12 cellular contexts compared by ENCODE assay signal in genomic region chr15:62324382-62324781, GRCh38.
"Had no signal": no experiment of that assay in that cellular context is flagged by ENCODE, and none has a peak within 500 bp of the region (broad histone marks: within the 10 kb centered on the region; RNA-seq: fewer than 3 reads in every experiment).

No MANE protein-coding gene starts in this region.

- DNase-seq: activated CD4-positive, alpha-beta T cell treated with anti-CD3 and anti-CD28 coated beads for 36 hours; activated CD4-positive, alpha-beta T cell treated with anti-CD3 and anti-CD28 coated beads, Interleukin-2, amount 50 U/mL, for 48 hours; activated gamma-delta T cell; effector CD8-positive, alpha-beta T cell; foreskin fibroblast; glutamatergic neuron; hippocampal formation; left cardiac atrium had no signal

- H3K36me3 ChIP-seq: right atrium auricular region, tibial nerve had no signal

- H3K4me3 ChIP-seq: right atrium auricular region, tibial nerve had no signal

- H3K27ac ChIP-seq: right atrium auricular region, tibial nerve had no signal

- ATAC-seq: activated CD4-positive, alpha-beta T cell treated with anti-CD3 and anti-CD28 coated beads for 36 hours; esophagus mucosa; left cardiac atrium; WTC11 had no signal

- H3K4me1 ChIP-seq: right atrium auricular region had no signal

- H3K9me3 ChIP-seq: right atrium auricular region, tibial nerve had no signal

- H3K27me3 ChIP-seq: right atrium auricular region, tibial nerve had no signal
